ENCODE assay signal across 19 cellular contexts in genomic region chr7:156566812-156567549, GRCh38.
"Had no signal": no experiment of that assay in that cellular context is flagged by ENCODE, and none has a peak within 500 bp of the region (broad histone marks: within the 10 kb centered on the region; RNA-seq: fewer than 3 reads in every experiment).

No MANE protein-coding gene starts in this region.

- ATAC-seq: activated CD8-positive, alpha-beta T cell treated with anti-CD3 and anti-CD28 coated beads, Interleukin-2, amount 10 ng/mL, durations not matched to agents 7 days and 5 days; natural killer cell treated with Interleukin-12 subunit alpha and Interleukin-12 subunit beta and Interleukin-15 and Interleukin-18, amount 100 ng/mL, for 72 hours had no signal

- H3K36me3 ChIP-seq: neutrophil, thyroid gland had no signal

- H3K27ac ChIP-seq: neutrophil, thyroid gland had no signal

- H3K4me3 ChIP-seq: thyroid gland had no signal

- H3K9me3 ChIP-seq: neutrophil, thyroid gland had no signal

- H3K4me1 Mint-ChIP-seq: activated CD4-positive, alpha-beta T cell treated with anti-CD3 and anti-CD28 coated beads, Interleukin-2, amount 10 ng/mL, durations not matched to agents 7 days and 5 days; activated naive CD8-positive, alpha-beta T cell treated with anti-CD3 and anti-CD28 coated beads, Interleukin-2, amount 10 ng/mL, durations not matched to agents 7 days and 5 days; endodermal cell had no signal

- DNase-seq: activated CD4-positive, alpha-beta T cell treated with anti-CD3 and anti-CD28 coated beads, Interleukin-2, amount 10 ng/mL, durations not matched to agents 7 days and 5 days; activated CD8-positive, alpha-beta T cell treated with anti-CD3 and anti-CD28 coated beads, Interleukin-2, amount 10 ng/mL, durations not matched to agents 7 days and 5 days; activated naive CD4-positive, alpha-beta T cell treated with Interleukin-2 at 50 U/mL for 16 hours; activated naive CD8-positive, alpha-beta T cell treated with anti-CD3 and anti-CD28 coated beads, Interleukin-2, amount 10 ng/mL, durations not matched to agents 7 days and 5 days; activated T-cell treated with anti-CD3 and anti-CD28 coated beads, Interleukin-2, amount 50 U/mL, for 24 hours; amygdala; endodermal cell; mesenchymal stem cell; retina; stimulated activated CD4-positive, alpha-beta T cell treated with anti-CD3 and anti-CD28 coated beads, Interleukin-2, amount 100 ng/mL, for 24 hours; stimulated activated naive CD4-positive, alpha-beta T cell treated with Interleukin-2 at 50 U/mL for 16 hours; T1000; thyroid gland had no signal

- H3K36me3 Mint-ChIP-seq: activated naive CD8-positive, alpha-beta T cell treated with anti-CD3 and anti-CD28 coated beads, Interleukin-2, amount 10 ng/mL, durations not matched to agents 7 days and 5 days; natural killer cell treated with Interleukin-12 subunit alpha and Interleukin-12 subunit beta and Interleukin-15 and Interleukin-18, amount 100 ng/mL, for 72 hours had no signal

- H3K4me1 ChIP-seq: thyroid gland had no signal

- H3K4me3 Mint-ChIP-seq: activated CD4-positive, alpha-beta T cell treated with anti-CD3 and anti-CD28 coated beads, Interleukin-2, amount 10 ng/mL, durations not matched to agents 7 days and 5 days; activated CD8-positive, alpha-beta T cell treated with anti-CD3 and anti-CD28 coated beads, Interleukin-2, amount 10 ng/mL, durations not matched to agents 7 days and 5 days; activated naive CD8-positive, alpha-beta T cell treated with anti-CD3 and anti-CD28 coated beads, Interleukin-2, amount 10 ng/mL, durations not matched to agents 7 days and 5 days; activated T-cell treated with anti-CD3 and anti-CD28 coated beads, Interleukin-2, amount 50 U/mL, for 24 hours; endodermal cell; natural killer cell treated with Interleukin-12 subunit alpha and Interleukin-12 subunit beta and Interleukin-15 and Interleukin-18, amount 100 ng/mL, for 72 hours had no signal

- FAIRE-seq: colon, frontal cortex, urothelium cell line had no signal

- H3K27me3 ChIP-seq: thyroid gland had no signal

- H3K27ac Mint-ChIP-seq: activated CD4-positive, alpha-beta T cell treated with anti-CD3 and anti-CD28 coated beads, Interleukin-2, amount 10 ng/mL, durations not matched to agents 7 days and 5 days; activated naive CD8-positive, alpha-beta T cell treated with anti-CD3 and anti-CD28 coated beads, Interleukin-2, amount 10 ng/mL, durations not matched to agents 7 days and 5 days; activated T-cell treated with anti-CD3 and anti-CD28 coated beads, Interleukin-2, amount 50 U/mL, for 24 hours; activated T-helper 2 cell treated with anti-CD3 and anti-CD28 coated beads, Interferon-gamma antibody, Interleukin-2, Interleukin-4, amounts not matched to agents 10 μg/mL and 5 μg/mL and 100 μg/mL, durations not matched to agents 14 hours and 24 hours and 36 hours; endodermal cell; natural killer cell treated with Interleukin-12 subunit alpha and Interleukin-12 subunit beta and Interleukin-15 and Interleukin-18, amount 100 ng/mL, for 72 hours had no signal
